ENCODE assay signal across 1 cellular context in the genomic region with DNA sequence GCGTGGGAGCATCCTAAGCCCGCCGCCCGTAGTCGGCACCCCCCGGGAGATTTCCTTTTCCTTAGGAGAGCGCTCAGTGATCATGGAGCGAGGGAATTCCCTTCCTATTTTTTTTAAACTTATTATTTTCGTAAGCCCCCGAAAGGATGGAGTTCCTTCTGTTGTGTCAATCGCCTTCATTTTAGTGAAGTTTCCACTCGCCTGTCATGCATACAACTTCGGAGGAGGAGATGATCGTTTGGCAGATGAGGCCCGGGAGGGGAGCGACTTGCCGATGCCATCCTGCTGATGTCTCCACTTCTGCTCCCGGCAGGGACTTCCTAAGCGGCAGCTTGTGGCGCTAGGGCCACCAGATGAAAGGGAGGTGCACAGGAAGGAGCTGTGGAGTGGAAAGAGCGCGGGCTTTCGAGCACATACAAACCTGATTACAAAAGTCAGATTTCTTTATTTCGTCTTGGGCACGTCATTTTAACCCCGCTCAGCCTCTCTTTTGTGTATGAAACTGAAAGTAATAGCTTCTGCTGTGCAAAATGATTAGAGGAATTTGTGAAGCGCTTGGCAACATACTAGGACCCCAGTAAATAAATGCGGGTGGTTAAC.
TF ChIP-seq lines count a peak whose summit lies in the region.

A gene with protein sequence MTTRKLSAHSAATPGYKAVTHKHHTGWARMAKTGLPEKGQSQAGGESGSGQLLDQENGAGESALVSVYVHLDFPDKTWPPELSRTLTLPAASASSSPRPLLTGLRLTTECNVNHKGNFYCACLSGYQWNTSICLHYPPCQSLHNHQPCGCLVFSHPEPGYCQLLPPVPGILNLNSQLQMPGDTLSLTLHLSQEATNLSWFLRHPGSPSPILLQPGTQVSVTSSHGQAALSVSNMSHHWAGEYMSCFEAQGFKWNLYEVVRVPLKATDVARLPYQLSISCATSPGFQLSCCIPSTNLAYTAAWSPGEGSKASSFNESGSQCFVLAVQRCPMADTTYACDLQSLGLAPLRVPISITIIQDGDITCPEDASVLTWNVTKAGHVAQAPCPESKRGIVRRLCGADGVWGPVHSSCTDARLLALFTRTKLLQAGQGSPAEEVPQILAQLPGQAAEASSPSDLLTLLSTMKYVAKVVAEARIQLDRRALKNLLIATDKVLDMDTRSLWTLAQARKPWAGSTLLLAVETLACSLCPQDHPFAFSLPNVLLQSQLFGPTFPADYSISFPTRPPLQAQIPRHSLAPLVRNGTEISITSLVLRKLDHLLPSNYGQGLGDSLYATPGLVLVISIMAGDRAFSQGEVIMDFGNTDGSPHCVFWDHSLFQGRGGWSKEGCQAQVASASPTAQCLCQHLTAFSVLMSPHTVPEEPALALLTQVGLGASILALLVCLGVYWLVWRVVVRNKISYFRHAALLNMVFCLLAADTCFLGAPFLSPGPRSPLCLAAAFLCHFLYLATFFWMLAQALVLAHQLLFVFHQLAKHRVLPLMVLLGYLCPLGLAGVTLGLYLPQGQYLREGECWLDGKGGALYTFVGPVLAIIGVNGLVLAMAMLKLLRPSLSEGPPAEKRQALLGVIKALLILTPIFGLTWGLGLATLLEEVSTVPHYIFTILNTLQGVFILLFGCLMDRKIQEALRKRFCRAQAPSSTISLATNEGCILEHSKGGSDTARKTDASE (minus strand): TSS at position 336 of the 600 bp plus-strand sequence. CDS start 555 bp downstream, outside the sequence.

TF ChIP-seq in HepG2, 621 proteins besides CTCF, POLR2A, EP300 and RAD21 (continued from another document and continues in another):
- TF ChIP-seq, protein P1, sequence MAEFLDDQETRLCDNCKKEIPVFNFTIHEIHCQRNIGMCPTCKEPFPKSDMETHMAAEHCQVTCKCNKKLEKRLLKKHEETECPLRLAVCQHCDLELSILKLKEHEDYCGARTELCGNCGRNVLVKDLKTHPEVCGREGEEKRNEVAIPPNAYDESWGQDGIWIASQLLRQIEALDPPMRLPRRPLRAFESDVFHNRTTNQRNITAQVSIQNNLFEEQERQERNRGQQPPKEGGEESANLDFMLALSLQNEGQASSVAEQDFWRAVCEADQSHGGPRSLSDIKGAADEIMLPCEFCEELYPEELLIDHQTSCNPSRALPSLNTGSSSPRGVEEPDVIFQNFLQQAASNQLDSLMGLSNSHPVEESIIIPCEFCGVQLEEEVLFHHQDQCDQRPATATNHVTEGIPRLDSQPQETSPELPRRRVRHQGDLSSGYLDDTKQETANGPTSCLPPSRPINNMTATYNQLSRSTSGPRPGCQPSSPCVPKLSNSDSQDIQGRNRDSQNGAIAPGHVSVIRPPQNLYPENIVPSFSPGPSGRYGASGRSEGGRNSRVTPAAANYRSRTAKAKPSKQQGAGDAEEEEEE (CRISPR knock-in tag; IDR thresholded peaks at IDR 0.05; ENCODE audit: borderline replicate concordance): 0 out of 2 replicates have a peak, but pooled peaks have one; percentile 71
- TF ChIP-seq RELA (CRISPR knock-in tag; IDR thresholded peaks at IDR 0.05) (no peak), RBM39 (IDR thresholded peaks at IDR 0.05; ENCODE audit: low read depth, low read length, poor library complexity, severe bottlenecking) (no peak), KDM3A (CRISPR knock-in tag; IDR thresholded peaks at IDR 0.05; ENCODE audit: low read depth) (no peak), NFE2L2 (IDR thresholded peaks at IDR 0.05; ENCODE audit: low read length) (no peak), KDM4B (CRISPR knock-in tag; IDR thresholded peaks at IDR 0.05) (0 out of 2 replicates have a peak, but pooled peaks have one; percentile 17), ZNF768 (CRISPR knock-in tag; IDR thresholded peaks at IDR 0.05) (no peak), ZBTB3 (CRISPR knock-in tag; IDR thresholded peaks at IDR 0.05; ENCODE audit: borderline replicate concordance, low read depth) (no peak), YEATS4 (CRISPR knock-in tag; IDR thresholded peaks at IDR 0.05; ENCODE audit: borderline replicate concordance) (no peak), ZNF292 (CRISPR knock-in tag; IDR thresholded peaks at IDR 0.05; ENCODE audit: borderline replicate concordance, low read depth) (no peak), ZNF782 (CRISPR knock-in tag; IDR thresholded peaks at IDR 0.05; ENCODE audit: borderline replicate concordance) (no peak), ZNF549 (CRISPR knock-in tag; IDR thresholded peaks at IDR 0.05) (no peak), ZNF562 (CRISPR knock-in tag; IDR thresholded peaks at IDR 0.05; ENCODE audit: borderline replicate concordance) (no peak), ZNF34 (CRISPR knock-in tag; IDR thresholded peaks at IDR 0.05; ENCODE audit: borderline replicate concordance) (no peak), ZNF589 (CRISPR knock-in tag; conservative IDR thresholded peaks at IDR 0.05) (no peak), ZNF383 (CRISPR knock-in tag; IDR thresholded peaks at IDR 0.05; ENCODE audit: borderline replicate concordance) (no peak), ZNF547 (CRISPR knock-in tag; IDR thresholded peaks at IDR 0.05) (no peak), ZNF530 (CRISPR knock-in tag; IDR thresholded peaks at IDR 0.05; ENCODE audit: low read depth) (no peak), ZSCAN29 (CRISPR knock-in tag; conservative IDR thresholded peaks at IDR 0.05) (no peak), KAT8 (CRISPR knock-in tag; IDR thresholded peaks at IDR 0.05) (no peak), TEAD2 (CRISPR knock-in tag; IDR thresholded peaks at IDR 0.05) (no peak), RARG (CRISPR knock-in tag; IDR thresholded peaks at IDR 0.05; ENCODE audit: low read depth) (no peak), ZBTB8A (CRISPR knock-in tag; IDR thresholded peaks at IDR 0.05; ENCODE audit: borderline replicate concordance, low read depth) (no peak), ZNF850 (CRISPR knock-in tag; conservative IDR thresholded peaks at IDR 0.05) (no peak), ZNF337 (CRISPR knock-in tag; IDR thresholded peaks at IDR 0.05; ENCODE audit: borderline replicate concordance, low read depth) (no peak), ZNF746 (CRISPR knock-in tag; IDR thresholded peaks at IDR 0.05) (no peak), EEA1 (CRISPR knock-in tag; IDR thresholded peaks at IDR 0.05; ENCODE audit: borderline replicate concordance) (0 out of 2 replicates have a peak, but pooled peaks have one; percentile 12)
- TF ChIP-seq, protein P2, sequence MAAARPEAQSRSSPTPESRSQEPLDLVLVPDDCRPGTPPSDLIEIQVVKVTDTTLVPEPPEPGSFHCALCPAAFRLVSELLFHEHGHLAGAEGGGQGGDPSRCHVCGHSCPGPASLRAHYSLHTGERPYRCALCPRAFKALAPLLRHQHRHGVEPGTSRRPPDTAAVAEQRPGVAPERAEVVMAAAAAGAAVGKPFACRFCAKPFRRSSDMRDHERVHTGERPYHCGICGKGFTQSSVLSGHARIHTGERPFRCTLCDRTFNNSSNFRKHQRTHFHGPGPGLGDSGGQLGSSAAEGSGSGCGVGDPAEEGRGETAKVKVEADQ (CRISPR knock-in tag; IDR thresholded peaks at IDR 0.05; ENCODE audit: borderline replicate concordance): no peak
- TF ChIP-seq, protein P3, sequence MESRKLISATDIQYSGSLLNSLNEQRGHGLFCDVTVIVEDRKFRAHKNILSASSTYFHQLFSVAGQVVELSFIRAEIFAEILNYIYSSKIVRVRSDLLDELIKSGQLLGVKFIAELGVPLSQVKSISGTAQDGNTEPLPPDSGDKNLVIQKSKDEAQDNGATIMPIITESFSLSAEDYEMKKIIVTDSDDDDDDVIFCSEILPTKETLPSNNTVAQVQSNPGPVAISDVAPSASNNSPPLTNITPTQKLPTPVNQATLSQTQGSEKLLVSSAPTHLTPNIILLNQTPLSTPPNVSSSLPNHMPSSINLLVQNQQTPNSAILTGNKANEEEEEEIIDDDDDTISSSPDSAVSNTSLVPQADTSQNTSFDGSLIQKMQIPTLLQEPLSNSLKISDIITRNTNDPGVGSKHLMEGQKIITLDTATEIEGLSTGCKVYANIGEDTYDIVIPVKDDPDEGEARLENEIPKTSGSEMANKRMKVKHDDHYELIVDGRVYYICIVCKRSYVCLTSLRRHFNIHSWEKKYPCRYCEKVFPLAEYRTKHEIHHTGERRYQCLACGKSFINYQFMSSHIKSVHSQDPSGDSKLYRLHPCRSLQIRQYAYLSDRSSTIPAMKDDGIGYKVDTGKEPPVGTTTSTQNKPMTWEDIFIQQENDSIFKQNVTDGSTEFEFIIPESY (CRISPR knock-in tag; IDR thresholded peaks at IDR 0.05): no peak
- TF ChIP-seq, protein P4, sequence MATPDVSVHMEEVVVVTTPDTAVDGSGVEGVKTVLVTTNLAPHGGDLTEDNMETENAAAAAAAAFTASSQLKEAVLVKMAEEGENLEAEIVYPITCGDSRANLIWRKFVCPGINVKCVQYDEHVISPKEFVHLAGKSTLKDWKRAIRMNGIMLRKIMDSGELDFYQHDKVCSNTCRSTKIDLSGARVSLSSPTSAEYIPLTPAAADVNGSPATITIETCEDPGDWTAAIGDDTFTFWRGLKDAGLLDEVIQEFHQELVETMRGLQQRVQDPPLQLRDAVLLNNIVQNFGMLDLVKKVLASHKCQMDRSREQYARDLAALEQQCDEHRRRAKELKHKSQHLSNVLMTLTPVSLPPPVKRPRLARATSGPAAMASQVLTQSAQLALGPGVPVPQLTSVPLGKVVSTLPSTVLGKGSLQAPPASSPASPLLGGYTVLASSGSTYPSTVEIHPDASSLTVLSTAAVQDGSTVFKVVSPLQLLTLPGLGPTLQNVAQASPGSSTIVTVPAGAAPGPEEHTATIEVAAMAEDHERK (CRISPR knock-in tag; IDR thresholded peaks at IDR 0.05; ENCODE audit: low read depth): no peak
- TF ChIP-seq, protein P5, sequence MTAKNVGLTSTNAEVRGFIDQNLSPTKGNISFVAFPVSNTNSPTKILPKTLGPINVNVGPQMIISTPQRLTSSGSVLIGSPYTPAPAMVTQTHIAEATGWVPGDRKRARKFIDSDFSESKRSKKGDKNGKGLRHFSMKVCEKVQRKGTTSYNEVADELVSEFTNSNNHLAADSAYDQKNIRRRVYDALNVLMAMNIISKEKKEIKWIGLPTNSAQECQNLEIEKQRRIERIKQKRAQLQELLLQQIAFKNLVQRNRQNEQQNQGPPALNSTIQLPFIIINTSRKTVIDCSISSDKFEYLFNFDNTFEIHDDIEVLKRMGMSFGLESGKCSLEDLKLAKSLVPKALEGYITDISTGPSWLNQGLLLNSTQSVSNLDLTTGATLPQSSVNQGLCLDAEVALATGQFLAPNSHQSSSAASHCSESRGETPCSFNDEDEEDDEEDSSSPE (CRISPR knock-in tag; IDR thresholded peaks at IDR 0.05): 0 out of 2 replicates have a peak, but pooled peaks have one; percentile 17
- TF ChIP-seq, protein P6, sequence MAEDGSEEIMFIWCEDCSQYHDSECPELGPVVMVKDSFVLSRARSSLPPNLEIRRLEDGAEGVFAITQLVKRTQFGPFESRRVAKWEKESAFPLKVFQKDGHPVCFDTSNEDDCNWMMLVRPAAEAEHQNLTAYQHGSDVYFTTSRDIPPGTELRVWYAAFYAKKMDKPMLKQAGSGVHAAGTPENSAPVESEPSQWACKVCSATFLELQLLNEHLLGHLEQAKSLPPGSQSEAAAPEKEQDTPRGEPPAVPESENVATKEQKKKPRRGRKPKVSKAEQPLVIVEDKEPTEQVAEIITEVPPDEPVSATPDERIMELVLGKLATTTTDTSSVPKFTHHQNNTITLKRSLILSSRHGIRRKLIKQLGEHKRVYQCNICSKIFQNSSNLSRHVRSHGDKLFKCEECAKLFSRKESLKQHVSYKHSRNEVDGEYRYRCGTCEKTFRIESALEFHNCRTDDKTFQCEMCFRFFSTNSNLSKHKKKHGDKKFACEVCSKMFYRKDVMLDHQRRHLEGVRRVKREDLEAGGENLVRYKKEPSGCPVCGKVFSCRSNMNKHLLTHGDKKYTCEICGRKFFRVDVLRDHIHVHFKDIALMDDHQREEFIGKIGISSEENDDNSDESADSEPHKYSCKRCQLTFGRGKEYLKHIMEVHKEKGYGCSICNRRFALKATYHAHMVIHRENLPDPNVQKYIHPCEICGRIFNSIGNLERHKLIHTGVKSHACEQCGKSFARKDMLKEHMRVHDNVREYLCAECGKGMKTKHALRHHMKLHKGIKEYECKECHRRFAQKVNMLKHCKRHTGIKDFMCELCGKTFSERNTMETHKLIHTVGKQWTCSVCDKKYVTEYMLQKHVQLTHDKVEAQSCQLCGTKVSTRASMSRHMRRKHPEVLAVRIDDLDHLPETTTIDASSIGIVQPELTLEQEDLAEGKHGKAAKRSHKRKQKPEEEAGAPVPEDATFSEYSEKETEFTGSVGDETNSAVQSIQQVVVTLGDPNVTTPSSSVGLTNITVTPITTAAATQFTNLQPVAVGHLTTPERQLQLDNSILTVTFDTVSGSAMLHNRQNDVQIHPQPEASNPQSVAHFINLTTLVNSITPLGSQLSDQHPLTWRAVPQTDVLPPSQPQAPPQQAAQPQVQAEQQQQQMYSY (CRISPR knock-in tag; IDR thresholded peaks at IDR 0.05): 0 out of 2 replicates have a peak, but pooled peaks have one; percentile 3
